In the genomic region with DNA sequence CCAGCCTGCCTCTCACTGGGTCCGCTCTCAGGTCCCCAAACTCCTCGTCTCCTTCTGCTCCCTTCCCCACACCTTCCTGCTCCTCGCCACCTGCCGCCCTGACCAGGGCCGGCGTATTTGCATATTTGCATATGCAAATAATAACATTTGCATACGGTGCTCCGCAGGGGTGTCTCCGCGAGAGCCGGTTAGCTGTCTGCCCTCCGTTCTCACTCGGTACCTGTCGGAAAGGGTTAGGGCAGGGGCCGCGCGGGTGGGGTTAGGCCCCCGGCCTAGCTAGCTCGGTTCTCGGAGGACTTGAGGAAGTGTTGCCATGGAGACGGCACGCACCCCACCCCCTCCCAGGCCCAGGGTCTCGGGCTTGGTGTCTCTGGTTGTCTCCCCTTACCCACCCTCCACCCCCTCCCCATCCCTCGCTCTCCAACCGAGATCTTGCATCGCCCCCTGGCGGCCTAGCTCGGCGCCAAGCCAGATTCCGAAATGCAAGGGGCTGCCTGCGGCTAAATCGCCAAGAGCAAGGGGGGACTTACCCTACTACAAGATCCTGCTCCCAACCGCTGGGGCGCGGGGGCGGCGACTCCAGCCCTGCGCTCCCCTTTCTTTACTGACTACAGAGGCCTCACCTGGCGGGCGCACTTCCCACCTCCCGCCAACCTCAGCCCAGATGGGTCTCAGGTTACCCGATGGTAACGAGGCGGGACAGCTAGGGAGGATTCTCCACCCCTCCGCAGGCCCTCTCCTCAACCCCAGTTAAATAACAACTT, we compare ENCODE assay signal across 2 cellular contexts.
TF ChIP-seq lines count a peak whose summit lies in the region.

No MANE protein-coding gene starts in this region.

TF ChIP-seq in HEK293, 187 proteins besides CTCF, POLR2A, EP300 and RAD21 (continued from another document and continues in another):
- TF ChIP-seq, protein P1, sequence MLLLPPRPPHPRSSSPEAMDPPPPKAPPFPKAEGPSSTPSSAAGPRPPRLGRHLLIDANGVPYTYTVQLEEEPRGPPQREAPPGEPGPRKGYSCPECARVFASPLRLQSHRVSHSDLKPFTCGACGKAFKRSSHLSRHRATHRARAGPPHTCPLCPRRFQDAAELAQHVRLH (tag by site-specific recombination; IDR thresholded peaks at IDR 0.05) = no peak
- TF ChIP-seq YY1 (tag by site-specific recombination; IDR thresholded peaks at IDR 0.05) = no peak
- no peak for TF ChIP-seq ZNF266 (tag by site-specific recombination; IDR thresholded peaks at IDR 0.05; ENCODE audit: low read depth)
- TF ChIP-seq KLF1 (tag by site-specific recombination; IDR thresholded peaks at IDR 0.05) = peak; percentile 39; the same call in 1 of the 2 replicates
- TF ChIP-seq TRIM28 (IDR thresholded peaks at IDR 0.05; ENCODE audit: borderline replicate concordance, low read length) = no peak
- no peak for TF ChIP-seq RBAK (tag by site-specific recombination; IDR thresholded peaks at IDR 0.05)
- TF ChIP-seq ZNF639 (tag by site-specific recombination; IDR thresholded peaks at IDR 0.05) = peak; percentile 21; the same call in 1 of the 2 replicates
- no peak for TF ChIP-seq GLI2 (tag by site-specific recombination; IDR thresholded peaks at IDR 0.05; ENCODE audit: borderline replicate concordance, low read depth)
- no peak for TF ChIP-seq ZSCAN16 (tag by site-specific recombination; IDR thresholded peaks at IDR 0.05)
- TF ChIP-seq ZBTB26 (tag by site-specific recombination; optimal IDR thresholded peaks at IDR 0.05) = peak; percentile 35
- no peak for TF ChIP-seq ELK4 (IDR thresholded peaks at IDR 0.05; ENCODE audit: borderline replicate concordance, low read depth, low read length)
- TF ChIP-seq, protein P2, sequence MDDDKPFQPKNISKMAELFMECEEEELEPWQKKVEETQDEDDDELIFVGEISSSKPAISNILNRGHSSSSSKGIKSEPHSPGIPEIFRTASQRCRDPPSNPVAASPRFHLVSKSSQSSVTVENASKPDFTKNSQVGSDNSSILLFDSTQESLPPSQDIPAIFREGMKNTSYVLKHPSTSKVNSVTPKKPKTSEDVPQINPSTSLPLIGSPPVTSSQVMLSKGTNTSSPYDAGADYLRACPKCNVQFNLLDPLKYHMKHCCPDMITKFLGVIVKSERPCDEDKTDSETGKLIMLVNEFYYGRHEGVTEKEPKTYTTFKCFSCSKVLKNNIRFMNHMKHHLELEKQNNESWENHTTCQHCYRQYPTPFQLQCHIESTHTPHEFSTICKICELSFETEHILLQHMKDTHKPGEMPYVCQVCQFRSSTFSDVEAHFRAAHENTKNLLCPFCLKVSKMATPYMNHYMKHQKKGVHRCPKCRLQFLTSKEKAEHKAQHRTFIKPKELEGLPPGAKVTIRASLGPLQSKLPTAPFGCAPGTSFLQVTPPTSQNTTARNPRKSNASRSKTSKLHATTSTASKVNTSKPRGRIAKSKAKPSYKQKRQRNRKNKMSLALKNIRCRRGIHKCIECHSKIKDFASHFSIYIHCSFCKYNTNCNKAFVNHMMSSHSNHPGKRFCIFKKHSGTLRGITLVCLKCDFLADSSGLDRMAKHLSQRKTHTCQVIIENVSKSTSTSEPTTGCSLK (tag by site-specific recombination; IDR thresholded peaks at IDR 0.05) = no peak
- TF ChIP-seq ZNF211 (tag by site-specific recombination; IDR thresholded peaks at IDR 0.05; ENCODE audit: low read depth) = no peak
- peak; percentile 51 for TF ChIP-seq ZFHX2 (tag by site-specific recombination; conservative IDR thresholded peaks at IDR 0.05)
- no peak for TF ChIP-seq ZNF37A (tag by site-specific recombination; IDR thresholded peaks at IDR 0.05)
- TF ChIP-seq ZNF555 (tag by site-specific recombination; conservative IDR thresholded peaks at IDR 0.05) = no peak
- TF ChIP-seq, protein P3, sequence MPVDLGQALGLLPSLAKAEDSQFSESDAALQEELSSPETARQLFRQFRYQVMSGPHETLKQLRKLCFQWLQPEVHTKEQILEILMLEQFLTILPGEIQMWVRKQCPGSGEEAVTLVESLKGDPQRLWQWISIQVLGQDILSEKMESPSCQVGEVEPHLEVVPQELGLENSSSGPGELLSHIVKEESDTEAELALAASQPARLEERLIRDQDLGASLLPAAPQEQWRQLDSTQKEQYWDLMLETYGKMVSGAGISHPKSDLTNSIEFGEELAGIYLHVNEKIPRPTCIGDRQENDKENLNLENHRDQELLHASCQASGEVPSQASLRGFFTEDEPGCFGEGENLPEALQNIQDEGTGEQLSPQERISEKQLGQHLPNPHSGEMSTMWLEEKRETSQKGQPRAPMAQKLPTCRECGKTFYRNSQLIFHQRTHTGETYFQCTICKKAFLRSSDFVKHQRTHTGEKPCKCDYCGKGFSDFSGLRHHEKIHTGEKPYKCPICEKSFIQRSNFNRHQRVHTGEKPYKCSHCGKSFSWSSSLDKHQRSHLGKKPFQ (tag by site-specific recombination; IDR thresholded peaks at IDR 0.05) = no peak
- peak; percentile 58 for TF ChIP-seq SCRT2 (tag by site-specific recombination; IDR thresholded peaks at IDR 0.05)
- no peak for TF ChIP-seq ZNF473 (tag by site-specific recombination; IDR thresholded peaks at IDR 0.05)

TF ChIP-seq in WTC11, 78 proteins besides CTCF, POLR2A, EP300 and RAD21 (continued from another document):
- TF ChIP-seq PRDM15 (CRISPR knock-in tag; IDR thresholded peaks at IDR 0.05) = peak; percentile 45; the same call in 1 of the 2 replicates
- no peak for TF ChIP-seq JUN (CRISPR knock-in tag; IDR thresholded peaks at IDR 0.05)
- TF ChIP-seq GRHL2 (CRISPR knock-in tag; IDR thresholded peaks at IDR 0.05; ENCODE audit: insufficient replicate concordance, severe bottlenecking) = no peak
- TF ChIP-seq NFATC4 (CRISPR knock-in tag; IDR thresholded peaks at IDR 0.05) = no peak
- TF ChIP-seq, protein P4, sequence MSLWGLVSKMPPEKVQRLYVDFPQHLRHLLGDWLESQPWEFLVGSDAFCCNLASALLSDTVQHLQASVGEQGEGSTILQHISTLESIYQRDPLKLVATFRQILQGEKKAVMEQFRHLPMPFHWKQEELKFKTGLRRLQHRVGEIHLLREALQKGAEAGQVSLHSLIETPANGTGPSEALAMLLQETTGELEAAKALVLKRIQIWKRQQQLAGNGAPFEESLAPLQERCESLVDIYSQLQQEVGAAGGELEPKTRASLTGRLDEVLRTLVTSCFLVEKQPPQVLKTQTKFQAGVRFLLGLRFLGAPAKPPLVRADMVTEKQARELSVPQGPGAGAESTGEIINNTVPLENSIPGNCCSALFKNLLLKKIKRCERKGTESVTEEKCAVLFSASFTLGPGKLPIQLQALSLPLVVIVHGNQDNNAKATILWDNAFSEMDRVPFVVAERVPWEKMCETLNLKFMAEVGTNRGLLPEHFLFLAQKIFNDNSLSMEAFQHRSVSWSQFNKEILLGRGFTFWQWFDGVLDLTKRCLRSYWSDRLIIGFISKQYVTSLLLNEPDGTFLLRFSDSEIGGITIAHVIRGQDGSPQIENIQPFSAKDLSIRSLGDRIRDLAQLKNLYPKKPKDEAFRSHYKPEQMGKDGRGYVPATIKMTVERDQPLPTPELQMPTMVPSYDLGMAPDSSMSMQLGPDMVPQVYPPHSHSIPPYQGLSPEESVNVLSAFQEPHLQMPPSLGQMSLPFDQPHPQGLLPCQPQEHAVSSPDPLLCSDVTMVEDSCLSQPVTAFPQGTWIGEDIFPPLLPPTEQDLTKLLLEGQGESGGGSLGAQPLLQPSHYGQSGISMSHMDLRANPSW (CRISPR knock-in tag; conservative IDR thresholded peaks at IDR 0.05; ENCODE audit: low read depth) = no peak
- TF ChIP-seq, protein P5, sequence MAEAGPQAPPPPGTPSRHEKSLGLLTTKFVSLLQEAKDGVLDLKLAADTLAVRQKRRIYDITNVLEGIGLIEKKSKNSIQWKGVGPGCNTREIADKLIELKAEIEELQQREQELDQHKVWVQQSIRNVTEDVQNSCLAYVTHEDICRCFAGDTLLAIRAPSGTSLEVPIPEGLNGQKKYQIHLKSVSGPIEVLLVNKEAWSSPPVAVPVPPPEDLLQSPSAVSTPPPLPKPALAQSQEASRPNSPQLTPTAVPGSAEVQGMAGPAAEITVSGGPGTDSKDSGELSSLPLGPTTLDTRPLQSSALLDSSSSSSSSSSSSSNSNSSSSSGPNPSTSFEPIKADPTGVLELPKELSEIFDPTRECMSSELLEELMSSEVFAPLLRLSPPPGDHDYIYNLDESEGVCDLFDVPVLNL (CRISPR knock-in tag; IDR thresholded peaks at IDR 0.05; ENCODE audit: borderline replicate concordance, low read depth) = no peak
- no peak for TF ChIP-seq KAT7 (CRISPR knock-in tag; IDR thresholded peaks at IDR 0.05; ENCODE audit: borderline replicate concordance)
- TF ChIP-seq ZNF121 (CRISPR knock-in tag; IDR thresholded peaks at IDR 0.05) = 0 out of 2 replicates have a peak, but pooled peaks have one; percentile 7
